ENCODE assay signal across 16 cellular contexts in genomic region chr6:40715501-40716403, GRCh38.
DNase-seq lines count a peak whose midpoint lies in the region; ATAC-seq and TF ChIP-seq lines count a peak whose summit lies in the region.
"Had no signal": no experiment of that assay in that cellular context is flagged by ENCODE, and none has a peak within 500 bp of the region (broad histone marks: within the 10 kb centered on the region; RNA-seq: fewer than 3 reads in every experiment).

No MANE protein-coding gene starts in this region.

- no peaks in the 10 kb centered on the region for H3K36me3 Mint-ChIP-seq in progenitor cell of endocrine pancreas (ENCODE audit: insufficient read depth)
- H3K36me3 Mint-ChIP-seq in activated CD4-positive, alpha-beta memory T cell treated with anti-CD3 and anti-CD28 coated beads, Interleukin-2, amount 10 ng/mL, durations not matched to agents 7 days and 5 days (ENCODE audit: low read depth), result no peaks in the 10 kb centered on the region
- no peaks in the 10 kb centered on the region for H3K36me3 Mint-ChIP-seq in activated T-cell treated with anti-CD3 and anti-CD28 coated beads, Interleukin-2, amount 50 U/mL, for 4 hours (ENCODE audit: insufficient read depth)

- no peaks in the 10 kb centered on the region for H3K9me3 ChIP-seq in WERI-Rb-1 (ENCODE audit: severe bottlenecking)
- H3K9me3 ChIP-seq: tibial nerve had no signal

- no peak for TF ChIP-seq CTCF in WERI-Rb-1 (IDR thresholded peaks at IDR 0.05; ENCODE audit: low read depth, low read length)
- TF ChIP-seq CTCF in progenitor cell of endocrine pancreas (IDR thresholded peaks at IDR 0.05; ENCODE audit: unreplicated experiment), result no peak

- no peak for ATAC-seq in activated T-cell treated with anti-CD3 and anti-CD28 coated beads, Interleukin-2, amount 50 U/mL, for 4 hours

- H3K27ac ChIP-seq in WERI-Rb-1, result no peak overlapping the region
- H3K27ac ChIP-seq: tibial nerve had no signal

- H3K4me1 Mint-ChIP-seq in progenitor cell of endocrine pancreas (ENCODE audit: low read depth), result peaks cover 45% of the 10 kb centered on the region
- peaks cover 4% of the 10 kb centered on the region for H3K4me1 Mint-ChIP-seq in activated CD4-positive, alpha-beta memory T cell treated with anti-CD3 and anti-CD28 coated beads, Interleukin-2, amount 10 ng/mL, durations not matched to agents 7 days and 5 days
- H3K4me1 Mint-ChIP-seq in activated T-cell treated with anti-CD3 and anti-CD28 coated beads, Interleukin-2, amount 50 U/mL, for 4 hours (ENCODE audit: low read depth), result peaks cover 11% of the 10 kb centered on the region

- no peaks in the 10 kb centered on the region for H3K27me3 ChIP-seq in WERI-Rb-1 (ENCODE audit: insufficient read depth, low read depth, severe bottlenecking)
- H3K27me3 ChIP-seq: tibial nerve had no signal

- DNase-seq in NCI-H345 (lab: John Stamatoyannopoulos, UW) (peak; percentile 42), NCI-H345 treated with DMSO at 0.1 percent for 48 hours (lab: John Stamatoyannopoulos, UW; ENCODE audit: unreplicated experiment) (no peak), NCI-H2029 treated with DMSO at 0.1 percent for 48 hours (lab: John Stamatoyannopoulos, UW) (peak; percentile 59), WERI-Rb-1 (peak; percentile 71), progenitor cell of endocrine pancreas (ENCODE audit: low spot score, unreplicated experiment) (no peak)
- no peak for DNase-seq in central memory CD4-positive, alpha-beta T cell
- no peak for DNase-seq in activated CD4-positive, alpha-beta memory T cell treated with anti-CD3 and anti-CD28 coated beads, Interleukin-2, amount 10 ng/mL, durations not matched to agents 7 days and 5 days
- DNase-seq in activated T-cell treated with anti-CD3 and anti-CD28 coated beads, Interleukin-2, amount 50 U/mL, for 4 hours, result no peak
- DNase-seq: ACHN; activated CD4-positive, alpha-beta T cell treated with anti-CD3 and anti-CD28 coated beads for 48 hours; activated T-cell treated with anti-CD3 and anti-CD28 coated beads, Interleukin-2, amount 50 U/mL, for 48 hours; DND-41; NCI-H1105 treated with DMSO at 0.1 percent for 48 hours; stimulated activated CD4-positive, alpha-beta T cell treated with anti-CD3 and anti-CD28 coated beads, Interleukin-1b, Interleukin-23, amount 100 ng/mL, for 48 hours; stimulated activated CD8-positive, alpha-beta memory T cell treated with anti-CD3 and anti-CD28 coated beads, Interleukin-4, amount 100 ng/mL, for 48 hours had no signal

- CTCF ChIA-PET in activated CD4-positive, alpha-beta memory T cell treated with anti-CD3 and anti-CD28 coated beads, Interleukin-2, amount 10 ng/mL, durations not matched to agents 7 days and 5 days (lab: Charles Lee), result interaction anchor here (0.7 kb wide), 1 partner anchor 306 kb away, joined by 3 read pairs; no protein-coding TSS in a partner anchor

- peaks cover 39% of the 10 kb centered on the region for H3K27me3 Mint-ChIP-seq in progenitor cell of endocrine pancreas
- H3K27me3 Mint-ChIP-seq in activated CD4-positive, alpha-beta memory T cell treated with anti-CD3 and anti-CD28 coated beads, Interleukin-2, amount 10 ng/mL, durations not matched to agents 7 days and 5 days, result peaks cover 4% of the 10 kb centered on the region
- no peaks in the 10 kb centered on the region for H3K27me3 Mint-ChIP-seq in activated T-cell treated with anti-CD3 and anti-CD28 coated beads, Interleukin-2, amount 50 U/mL, for 4 hours (ENCODE audit: low read depth)

- H3K27ac Mint-ChIP-seq in progenitor cell of endocrine pancreas, result peak overlapping the region; percentile 48
- H3K27ac Mint-ChIP-seq in activated CD4-positive, alpha-beta memory T cell treated with anti-CD3 and anti-CD28 coated beads, Interleukin-2, amount 10 ng/mL, durations not matched to agents 7 days and 5 days, result no peak overlapping the region

- no peaks in the 10 kb centered on the region for H3K9me3 Mint-ChIP-seq in progenitor cell of endocrine pancreas (ENCODE audit: low read depth)
- H3K9me3 Mint-ChIP-seq in activated CD4-positive, alpha-beta memory T cell treated with anti-CD3 and anti-CD28 coated beads, Interleukin-2, amount 10 ng/mL, durations not matched to agents 7 days and 5 days, result no peaks in the 10 kb centered on the region
- H3K9me3 Mint-ChIP-seq in activated T-cell treated with anti-CD3 and anti-CD28 coated beads, Interleukin-2, amount 50 U/mL, for 4 hours, result no peaks in the 10 kb centered on the region

- POLR2A ChIA-PET in activated CD4-positive, alpha-beta memory T cell treated with anti-CD3 and anti-CD28 coated beads, Interleukin-2, amount 10 ng/mL, durations not matched to agents 7 days and 5 days (lab: Charles Lee), result no interaction called here

- no peak overlapping the region for H3K4me3 Mint-ChIP-seq in progenitor cell of endocrine pancreas (ENCODE audit: low read depth)
- H3K4me3 Mint-ChIP-seq in activated CD4-positive, alpha-beta memory T cell treated with anti-CD3 and anti-CD28 coated beads, Interleukin-2, amount 10 ng/mL, durations not matched to agents 7 days and 5 days, result no peak overlapping the region
- H3K4me3 Mint-ChIP-seq in activated T-cell treated with anti-CD3 and anti-CD28 coated beads, Interleukin-2, amount 50 U/mL, for 4 hours, result no peak overlapping the region

- H3K4me3 ChIP-seq in WERI-Rb-1 (ENCODE audit: low read depth, low read length), result no peak overlapping the region
- H3K4me3 ChIP-seq: tibial nerve had no signal

- H3K36me3 ChIP-seq in WERI-Rb-1, result no peaks in the 10 kb centered on the region
- H3K36me3 ChIP-seq: tibial nerve had no signal

Comparison
In these comparisons a context has a peak if more than half of its experiments do, and no peak if none do; other contexts are left out.
1. DNase-seq: peak in NCI-H345 (single experiment), NCI-H2029 treated with DMSO at 0.1 percent for 48 hours (single experiment) and WERI-Rb-1 (single experiment); none in NCI-H345 treated with DMSO at 0.1 percent for 48 hours (single experiment), progenitor cell of endocrine pancreas (single experiment), central memory CD4-positive, alpha-beta T cell (single experiment), activated CD4-positive, alpha-beta memory T cell treated with anti-CD3 and anti-CD28 coated beads, Interleukin-2, amount 10 ng/mL, durations not matched to agents 7 days and 5 days (single experiment) and activated T-cell treated with anti-CD3 and anti-CD28 coated beads, Interleukin-2, amount 50 U/mL, for 4 hours (single experiment).